Comparison of ENCODE assay signal across 20 cellular contexts in the genomic region with DNA sequence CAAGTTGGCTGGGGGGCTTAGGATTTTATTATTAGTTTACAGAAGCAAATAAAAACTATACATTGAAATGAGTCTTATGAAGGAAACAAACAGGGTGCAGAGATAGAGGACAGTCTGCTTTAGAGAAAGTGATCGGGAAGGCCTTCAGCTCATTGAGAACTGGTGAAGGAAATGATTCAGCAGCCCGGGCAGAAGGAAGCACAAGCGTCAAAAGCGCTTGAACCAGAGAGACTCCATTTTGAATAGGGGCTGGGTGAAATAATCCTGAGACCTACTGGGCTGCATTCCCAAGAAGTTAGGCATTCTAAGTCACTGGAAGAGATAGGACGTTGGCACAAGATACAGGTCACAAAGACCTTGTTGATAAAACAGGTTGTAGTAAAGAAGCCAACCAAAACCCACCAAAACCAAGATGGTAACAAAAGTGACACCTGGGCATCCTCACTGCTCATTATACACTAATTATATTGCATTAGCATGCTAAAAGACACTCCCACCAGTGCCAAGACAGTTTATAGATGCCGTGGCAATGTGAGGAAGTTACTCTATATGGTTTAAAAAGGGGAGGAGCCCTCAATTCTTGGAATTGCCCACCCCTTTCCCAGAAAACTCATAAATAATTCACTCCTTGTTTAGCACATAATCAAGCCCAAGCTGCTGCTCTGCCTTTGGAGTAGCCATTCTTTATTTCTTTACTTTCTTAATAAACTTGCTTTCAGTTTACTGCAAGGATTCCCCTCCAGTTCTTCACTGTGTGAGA.
"Had no signal": no experiment of that assay in that cellular context is flagged by ENCODE, and none has a peak within 500 bp of the region (broad histone marks: within the 10 kb centered on the region; RNA-seq: fewer than 3 reads in every experiment).

No MANE protein-coding gene starts in this region.

- H3K4me1 ChIP-seq: left ventricle myocardium inferior had no signal

- H3K4me3 Mint-ChIP-seq: activated T-helper 1 cell treated with anti-CD3 and anti-CD28 coated beads, Interleukin-12 subunit alpha, Interleukin-12 subunit beta, Interleukin-2, Interleukin-4 antibody, amounts not matched to agents 30 ng/mL and 10 ng/mL and 1 ng/mL, durations not matched to agents 14 hours and 24 hours and 36 hours; memory B cell; T-helper 1 cell treated with Interleukin-12 subunit alpha and Interleukin-12 subunit beta and Interleukin-4 antibody, amounts not matched to agents 30 μg/mL and 1 μg/mL, for 36 hours; type B pancreatic cell had no signal

- H3K9me3 ChIP-seq: left ventricle myocardium inferior, mucosa of descending colon had no signal

- H3K4me3 ChIP-seq: left ventricle myocardium inferior, mucosa of descending colon had no signal

- FAIRE-seq: keratinocyte, small intestine had no signal

- ATAC-seq: activated naive CD4-positive, alpha-beta T cell treated with anti-CD3 and anti-CD28 coated beads, Interleukin-2, amount 50 U/mL, for 72 hours; mucosa of descending colon; right cardiac atrium had no signal

- H3K36me3 Mint-ChIP-seq: activated naive CD4-positive, alpha-beta T cell treated with anti-CD3 and anti-CD28 coated beads, Interleukin-2, amount 50 U/mL, for 72 hours; memory B cell; naive thymus-derived CD8-positive, alpha-beta T cell; type B pancreatic cell had no signal

- H3K9me3 Mint-ChIP-seq: activated naive CD4-positive, alpha-beta T cell treated with anti-CD3 and anti-CD28 coated beads, Interleukin-2, amount 50 U/mL, for 72 hours; activated T-helper 1 cell treated with anti-CD3 and anti-CD28 coated beads, Interleukin-12 subunit alpha, Interleukin-12 subunit beta, Interleukin-2, Interleukin-4 antibody, amounts not matched to agents 30 ng/mL and 10 ng/mL and 1 ng/mL, durations not matched to agents 14 hours and 24 hours and 36 hours; memory B cell; naive thymus-derived CD8-positive, alpha-beta T cell; T-helper 1 cell treated with Interleukin-12 subunit alpha and Interleukin-12 subunit beta and Interleukin-4 antibody, amounts not matched to agents 30 μg/mL and 1 μg/mL, for 36 hours; type B pancreatic cell had no signal

- H3K36me3 ChIP-seq: left ventricle myocardium inferior had no signal

- H3K27ac Mint-ChIP-seq: activated T-helper 1 cell treated with anti-CD3 and anti-CD28 coated beads, Interleukin-12 subunit alpha, Interleukin-12 subunit beta, Interleukin-2, Interleukin-4 antibody, amounts not matched to agents 30 ng/mL and 10 ng/mL and 1 ng/mL, durations not matched to agents 14 hours and 24 hours and 36 hours; memory B cell; progenitor cell of endocrine pancreas; T-helper 1 cell treated with Interleukin-12 subunit alpha and Interleukin-12 subunit beta and Interleukin-4 antibody, amounts not matched to agents 30 μg/mL and 1 μg/mL, for 36 hours; type B pancreatic cell had no signal

- H3K27ac ChIP-seq: left ventricle myocardium inferior had no signal

- DNase-seq: activated CD4-positive, alpha-beta T cell treated with anti-CD3 and anti-CD28 coated beads for 4 hours; activated CD8-positive, alpha-beta memory T cell treated with anti-CD3 and anti-CD28 coated beads, Interleukin-2, amount 50 U/mL, for 48 hours; foreskin fibroblast; hippocampal formation; left ventricle myocardium inferior; mucosa of descending colon; naive thymus-derived CD8-positive, alpha-beta T cell; nucleus accumbens; right cardiac atrium; small intestine; stimulated activated CD4-positive, alpha-beta T cell treated with anti-CD3 and anti-CD28 coated beads, Interleukin-4, amount 100 ng/mL, for 24 hours; stimulated activated naive CD4-positive, alpha-beta T cell treated with Interleukin-2 at 50 U/mL for 16 hours; substantia nigra had no signal
